In genomic region chr20:47825011-47825762, GRCh38 we compare ENCODE assay signal across 1 cellular context.
TF ChIP-seq lines count a peak whose summit lies in the region.

No MANE protein-coding gene starts in this region.

TF ChIP-seq in WTC11, 78 proteins besides CTCF, POLR2A, EP300 and RAD21 (continued from another document):
- TF ChIP-seq JAZF1 (CRISPR knock-in tag; IDR thresholded peaks at IDR 0.05): no peak
- TF ChIP-seq GABPB1 (CRISPR knock-in tag; IDR thresholded peaks at IDR 0.05): no peak
- no peak for TF ChIP-seq TCF7 (CRISPR knock-in tag; IDR thresholded peaks at IDR 0.05; ENCODE audit: low read depth)
- TF ChIP-seq GTF2I (CRISPR knock-in tag; conservative IDR thresholded peaks at IDR 0.05): no peak
- TF ChIP-seq CBFB (CRISPR knock-in tag; IDR thresholded peaks at IDR 0.05; ENCODE audit: low read depth): no peak
- no peak for TF ChIP-seq ZNF121 (CRISPR knock-in tag; IDR thresholded peaks at IDR 0.05)
- no peak for TF ChIP-seq TP53 (CRISPR knock-in tag; IDR thresholded peaks at IDR 0.05)
- TF ChIP-seq ZNF416 (CRISPR knock-in tag; IDR thresholded peaks at IDR 0.05): no peak
TF ChIP-seq in WTC11: peak in this region for 0.
